24 cellular contexts compared by ENCODE assay signal in the genomic region with DNA sequence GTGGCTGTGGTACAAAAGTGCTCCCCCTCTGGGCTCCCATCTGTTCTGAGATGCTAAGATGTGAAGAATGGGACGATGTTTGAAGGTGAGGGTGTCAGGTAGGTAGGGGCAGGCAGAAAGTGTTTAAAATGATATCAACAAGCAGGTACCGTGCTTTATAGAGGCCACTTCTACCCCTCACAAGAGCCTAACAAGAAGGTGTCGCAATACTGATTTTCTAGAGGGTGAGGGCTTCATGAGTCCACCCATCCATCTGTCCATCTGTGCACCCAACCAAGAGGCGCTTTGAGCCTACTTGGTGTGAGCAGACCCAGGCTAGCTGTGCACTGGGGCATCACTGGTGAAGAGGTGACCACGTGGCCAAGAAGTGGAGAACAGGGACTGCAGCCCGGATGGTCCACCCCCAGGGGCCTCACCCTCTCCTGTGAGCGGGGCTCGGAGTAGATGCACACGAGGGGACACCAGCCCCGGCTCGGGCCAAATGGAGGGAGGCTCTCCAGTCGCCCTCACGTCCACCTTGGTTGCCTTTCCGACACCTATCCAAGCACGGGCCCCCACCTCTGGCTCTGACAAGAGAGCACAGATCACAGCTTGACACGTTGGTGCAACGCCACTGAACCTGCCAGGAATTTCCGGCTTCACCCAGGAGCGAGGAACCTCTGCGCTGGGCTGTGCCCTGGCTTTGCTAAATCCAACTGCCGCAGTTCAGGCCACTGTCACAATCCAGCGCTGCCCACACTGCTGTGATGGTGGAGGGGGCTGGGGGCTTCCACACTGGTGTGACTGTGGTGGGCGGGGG. TPM values are rescaled to one million over a fixed set of nuclear protein-coding genes. Genes with fewer than 3 reads are reported as not detected.
DNase-seq lines count a peak whose midpoint lies in the region; ATAC-seq and TF ChIP-seq lines count a peak whose summit lies in the region.
"Had no signal": no experiment of that assay in that cellular context is flagged by ENCODE, and none has a peak within 500 bp of the region (broad histone marks: within the 10 kb centered on the region; RNA-seq: fewer than 3 reads in every experiment).

No MANE protein-coding gene starts in this region.

- peak; percentile 30 for DNase-seq in NCI-H510A treated with DMSO at 0.1 percent for 48 hours (lab: John Stamatoyannopoulos, UW)
- DNase-seq in NCI-H510A (lab: John Stamatoyannopoulos, UW): no peak
- peak; percentile 22 for DNase-seq in NCI-H69 (lab: John Stamatoyannopoulos, UW)
- DNase-seq in neural progenitor cell (ENCODE audit: low spot score): no peak
- DNase-seq in progenitor cell of endocrine pancreas (ENCODE audit: low spot score, unreplicated experiment): no peak
- DNase-seq in esophagus squamous epithelium (lab: John Stamatoyannopoulos, UW): no peak
- DNase-seq: ACHN; BE2C; DMS53; H9; NCI-H1048; NCI-H1417; NCI-H1694; NCI-H2029 treated with DMSO at 0.1 percent for 48 hours; NCI-H446 treated with DMSO at 0.1 percent for 48 hours; NCI-H82; NK-92 treated with Interleukin-12 subunit alpha and Interleukin-12 subunit beta, amount 100 ng/mL, for 24 hours; PC-3; SK-N-SH; SW 1271 had no signal

- WGBS in esophagus squamous epithelium, 2 donors: 90 to 100% methylated on average over 3 to 13 of the region's 23 CpGs

- no peaks in the 10 kb centered on the region for H3K36me3 Mint-ChIP-seq in neural progenitor cell
- H3K36me3 Mint-ChIP-seq in progenitor cell of endocrine pancreas (ENCODE audit: insufficient read depth): peaks cover 4% of the 10 kb centered on the region

- peaks cover 13% of the 10 kb centered on the region for H3F3A ChIP-seq in neural progenitor cell (ENCODE audit: low read depth)

- no peaks in the 10 kb centered on the region for H4K20me1 ChIP-seq in neural progenitor cell (ENCODE audit: low read depth)

- intact Hi-C loops in esophagus squamous epithelium (cut with DNase I): no loop called here

- H3K4me1 ChIP-seq in neural progenitor cell: peaks cover 8% of the 10 kb centered on the region
- H3K4me1 ChIP-seq in esophagus squamous epithelium: no peaks in the 10 kb centered on the region

- H3K27ac Mint-ChIP-seq in neural progenitor cell (peak overlapping the region; percentile 64), progenitor cell of endocrine pancreas (no peak overlapping the region)

- peaks cover 50% of the 10 kb centered on the region for H3K4me1 Mint-ChIP-seq in neural progenitor cell
- H3K4me1 Mint-ChIP-seq in progenitor cell of endocrine pancreas (ENCODE audit: low read depth): no peaks in the 10 kb centered on the region

- H3K27me3 Mint-ChIP-seq in neural progenitor cell (ENCODE audit: insufficient read depth, low read depth) (peaks cover 10% of the 10 kb centered on the region), progenitor cell of endocrine pancreas (peaks cover 18% of the 10 kb centered on the region)

- H3K9ac ChIP-seq in neural progenitor cell: no peak overlapping the region
- H3K9ac ChIP-seq: KMS-11, SK-N-SH had no signal

- no peaks in the 10 kb centered on the region for H3K36me3 ChIP-seq in neural progenitor cell
- H3K36me3 ChIP-seq in esophagus squamous epithelium: no peaks in the 10 kb centered on the region
- H3K36me3 ChIP-seq: BE2C had no signal

- no peak overlapping the region for H3K4me2 ChIP-seq in neural progenitor cell
- H3K4me2 ChIP-seq: KMS-11, SK-N-SH had no signal

- TF ChIP-seq CTCF in neural progenitor cell (IDR thresholded peaks at IDR 0.05) (no peak), progenitor cell of endocrine pancreas (IDR thresholded peaks at IDR 0.05; ENCODE audit: unreplicated experiment) (no peak), esophagus squamous epithelium (IDR thresholded peaks at IDR 0.05) (no peak)

- H2AFZ ChIP-seq in neural progenitor cell (replicated peaks): no peak overlapping the region

- H3K9me3 Mint-ChIP-seq in neural progenitor cell: peaks cover 5% of the 10 kb centered on the region
- H3K9me3 Mint-ChIP-seq in progenitor cell of endocrine pancreas (ENCODE audit: low read depth): no peaks in the 10 kb centered on the region

- H3K4me3 ChIP-seq in neural progenitor cell (no peak overlapping the region), esophagus squamous epithelium (no peak overlapping the region)

- H3K4me3 Mint-ChIP-seq in neural progenitor cell: no peak overlapping the region
- H3K4me3 Mint-ChIP-seq in progenitor cell of endocrine pancreas (ENCODE audit: low read depth): no peak overlapping the region
- H3K4me3 Mint-ChIP-seq: H9 had no signal

- H3K9me3 ChIP-seq in neural progenitor cell (ENCODE audit: low read depth) (no peaks in the 10 kb centered on the region), esophagus squamous epithelium (no peaks in the 10 kb centered on the region)
- H3K9me3 ChIP-seq: BE2C, SK-N-SH had no signal

- no peak for ATAC-seq in HG03135 (IDR thresholded peaks at IDR 0.05; ENCODE audit: unreplicated experiment)
- ATAC-seq: PC-3 had no signal

- TF ChIP-seq POLR2A in esophagus squamous epithelium (IDR thresholded peaks at IDR 0.05): no peak

- H3K27me3 ChIP-seq in neural progenitor cell: no peaks in the 10 kb centered on the region
- no peaks in the 10 kb centered on the region for H3K27me3 ChIP-seq in esophagus squamous epithelium
- H3K27me3 ChIP-seq: BE2C had no signal

- H3K79me2 ChIP-seq in neural progenitor cell (ENCODE audit: low read depth): no peaks in the 10 kb centered on the region

- no peak overlapping the region for H3K27ac ChIP-seq in neural progenitor cell
- no peak overlapping the region for H3K27ac ChIP-seq in esophagus squamous epithelium
- H3K27ac ChIP-seq: 22Rv1, KMS-11 had no signal

RNA-seq across cellular contexts. Expression of a gene that starts 34.5 kb away (rescaled TPM):
- total RNA-seq in neural progenitor cell (ENCODE audit: low replicate concordance) (18.5 and 70.7 TPM in 2 replicates), progenitor cell of endocrine pancreas (7.1 and 8.4 TPM in 2 replicates), esophagus squamous epithelium (not detected)
- total RNA-seq: HT1080, PC-3 had no signal

Comparison
In these comparisons a context has a peak if more than half of its experiments do, and no peak if none do; other contexts are left out.
1. DNase-seq: peak in NCI-H510A treated with DMSO at 0.1 percent for 48 hours (single experiment) and NCI-H69 (single experiment); none in NCI-H510A (single experiment), neural progenitor cell (single experiment), progenitor cell of endocrine pancreas (single experiment) and esophagus squamous epithelium (single experiment).